Comparison of ENCODE assay signal across 24 cellular contexts in the genomic region with DNA sequence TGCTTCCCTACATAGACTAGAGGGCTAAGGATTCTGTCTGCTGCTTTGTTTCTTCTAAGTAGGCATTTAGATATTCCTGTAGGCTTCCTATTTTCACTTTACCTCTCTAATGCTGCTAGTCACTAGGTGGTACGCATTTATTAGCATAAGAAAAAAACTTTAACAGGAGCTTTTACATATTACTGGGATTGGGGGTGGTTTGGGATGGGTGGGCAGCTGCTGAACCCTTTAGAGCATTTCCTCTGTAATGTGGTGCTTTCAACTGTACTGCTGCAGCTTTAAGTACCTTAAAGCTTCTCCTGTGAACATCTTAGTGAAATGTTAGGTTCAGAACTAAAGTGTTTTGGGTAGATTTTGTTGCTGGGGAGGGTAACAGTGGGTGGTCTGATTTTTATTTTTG.
DNase-seq lines count a peak whose midpoint lies in the region; ATAC-seq and TF ChIP-seq lines count a peak whose summit lies in the region.
"Had no signal": no experiment of that assay in that cellular context is flagged by ENCODE, and none has a peak within 500 bp of the region (broad histone marks: within the 10 kb centered on the region; RNA-seq: fewer than 3 reads in every experiment).

No MANE protein-coding gene starts in this region.

- WGBS in mesendoderm (ENCODE audit: extremely low coverage, insufficient coverage, low lambda C conversion rate) = no CpG with 5 or more reads among the region's 1 CpG

- no peaks in the 10 kb centered on the region for H3K9me2 ChIP-seq in PC-3 (replicated peaks; ENCODE audit: low read length)

- H3K18ac ChIP-seq in mesendoderm (ENCODE audit: low read length) = peak overlapping the region; percentile 75

- CTCF ChIA-PET in PC-3 (lab: Charles Lee) = no interaction called here

- no peak for TF ChIP-seq CTCF in PC-3 (conservative IDR thresholded peaks at IDR 0.05; ENCODE audit: low read depth, low read length)

- no peaks in the 10 kb centered on the region for H3K27me3 ChIP-seq in NT2/D1 (ENCODE audit: insufficient read depth, insufficient read length)
- no peaks in the 10 kb centered on the region for H3K27me3 ChIP-seq in mesendoderm (ENCODE audit: insufficient read depth, low read length, poor library complexity)
- no peaks in the 10 kb centered on the region for H3K27me3 ChIP-seq in PC-3 (ENCODE audit: low read length)
- H3K27me3 ChIP-seq: MG63 had no signal

- BruUV-seq in PC-3 (replicated peaks; lab: Mats Ljungman, UMichigan) = no TSS peak

- no peaks in the 10 kb centered on the region for H4K20me1 ChIP-seq in PC-3 (ENCODE audit: low read length)

- H3K79me2 ChIP-seq in mesendoderm (ENCODE audit: control insufficient read depth, insufficient read depth, low read length) (no peaks in the 10 kb centered on the region), PC-3 (ENCODE audit: low read length) (no peaks in the 10 kb centered on the region)

- peak overlapping the region; percentile 24; the same call in 1 of the 2 replicates for H3K9ac ChIP-seq in ES-I3 (ENCODE audit: low read depth, low read length)
- no peak overlapping the region for H3K9ac ChIP-seq in NT2/D1 (ENCODE audit: insufficient read length, low read depth)
- H3K9ac ChIP-seq in mesendoderm (ENCODE audit: low read length) = no peak overlapping the region
- no peak overlapping the region for H3K9ac ChIP-seq in PC-3 (ENCODE audit: low read length)

- no peak overlapping the region for H2BK5ac ChIP-seq in mesendoderm (ENCODE audit: low read length)

- H2AFZ ChIP-seq in PC-3 (ENCODE audit: low read length) = no peak overlapping the region
- H2AFZ ChIP-seq: PC-9 had no signal

- no peak overlapping the region for H4K5ac ChIP-seq in mesendoderm (ENCODE audit: low read length)

- H3K79me1 ChIP-seq in mesendoderm (ENCODE audit: low read length) = no peaks in the 10 kb centered on the region

- intact Hi-C loops in PC-3 (cut with micrococcal nuclease) = no loop called here

- H3K4ac ChIP-seq in mesendoderm (ENCODE audit: low read depth, low read length) = no peak overlapping the region

- peak overlapping the region; percentile 82 for H3K27ac ChIP-seq in mesendoderm (ENCODE audit: low read depth, low read length)
- no peak overlapping the region for H3K27ac ChIP-seq in PC-3 (ENCODE audit: low read length)
- H3K27ac ChIP-seq: C4-2B, PC-9, SK-N-MC had no signal

- no peaks in the 10 kb centered on the region for H3F3A ChIP-seq in PC-3 (ENCODE audit: low read length, unreplicated experiment)

- DNase-seq in NT2/D1 (ENCODE audit: low read depth, low spot score) (peak; percentile 89), iPS DF 19.7 (ENCODE audit: low read depth, low spot score) (peak; percentile 80), mesendoderm (peak; percentile 32), DMS153 (lab: John Stamatoyannopoulos, UW) (no peak), PC-3 (no peak)
- DNase-seq in stimulated activated naive CD8-positive, alpha-beta T cell treated with anti-CD3 and anti-CD28 coated beads, Interleukin-15, Interleukin-2, amounts not matched to agents 100 U/mL and 50 U/mL, for 24 hours = no peak
- DNase-seq: 8988T; Calu3; CD8-positive, alpha-beta memory T cell; HCEC 1CT; MG63; NCI-H1417; NCI-H1694 treated with DMSO at 0.1 percent for 48 hours; NCI-H2081 treated with DMSO at 0.1 percent for 48 hours; NCI-H2171 treated with DMSO at 0.1 percent for 48 hours; NCI-H446; NCI-H526; PC-9; RPMI8226; SHP77 treated with DMSO at 0.1 percent for 48 hours; SW 1271 had no signal

- H3K36me3 ChIP-seq in ES-I3 (ENCODE audit: insufficient read depth, low read length) (no peaks in the 10 kb centered on the region), NT2/D1 (ENCODE audit: insufficient read depth, insufficient read length, low read length) (no peaks in the 10 kb centered on the region), mesendoderm (ENCODE audit: control insufficient read depth, insufficient read depth, low read length) (no peaks in the 10 kb centered on the region), PC-3 (ENCODE audit: low read depth, low read length) (no peaks in the 10 kb centered on the region; the same call in 1 of the 2 replicates)
- H3K36me3 ChIP-seq: MG63 had no signal

- peak overlapping the region; percentile 36 for H3K56ac ChIP-seq in mesendoderm (ENCODE audit: low read length)

- no peak overlapping the region for H4K8ac ChIP-seq in mesendoderm (ENCODE audit: low read depth, low read length)

- no peak overlapping the region for H3K4me2 ChIP-seq in mesendoderm (ENCODE audit: low read length)
- no peak overlapping the region for H3K4me2 ChIP-seq in PC-3 (ENCODE audit: low read length)
- H3K4me2 ChIP-seq: PC-9 had no signal

- ATAC-seq in PC-3 = no peak
- no peak for ATAC-seq in stimulated activated naive CD8-positive, alpha-beta T cell treated with anti-CD3 and anti-CD28 coated beads, Interleukin-15, Interleukin-2, amounts not matched to agents 100 U/mL and 50 U/mL, for 24 hours

- H3K4me3 ChIP-seq in NT2/D1 (ENCODE audit: insufficient read length, low read depth) = no peak overlapping the region
- H3K4me3 ChIP-seq in mesendoderm (ENCODE audit: low read length) = no peak overlapping the region
- no peak overlapping the region for H3K4me3 ChIP-seq in PC-3 (ENCODE audit: low read length)
- H3K4me3 ChIP-seq: MG63, PC-9, SK-N-MC had no signal

- peak overlapping the region; percentile 36 for H2BK15ac ChIP-seq in mesendoderm (replicated peaks; ENCODE audit: low read depth)

- H2AK5ac ChIP-seq in mesendoderm (ENCODE audit: low read length) = no peak overlapping the region

- H3K4me1 ChIP-seq in ES-I3 (ENCODE audit: insufficient read depth, low read length) (peaks cover 33% of the 10 kb centered on the region), NT2/D1 (ENCODE audit: insufficient read depth, insufficient read length) (no peaks in the 10 kb centered on the region), mesendoderm (ENCODE audit: control insufficient read depth, low read depth, low read length) (peaks cover 5% of the 10 kb centered on the region), PC-3 (ENCODE audit: insufficient read depth, low read length) (no peaks in the 10 kb centered on the region)

- no peak overlapping the region for H3K23ac ChIP-seq in mesendoderm (ENCODE audit: low read length)

- POLR2A ChIA-PET in PC-3 (lab: Charles Lee; ENCODE audit: unreplicated experiment) = no interaction called here

- H3K9me3 ChIP-seq in ES-I3 (ENCODE audit: control insufficient read depth, insufficient read depth, low read length) (no peaks in the 10 kb centered on the region), NT2/D1 (ENCODE audit: insufficient read depth, low read length) (peaks cover 26% of the 10 kb centered on the region; the same call in 1 of the 2 replicates), PC-3 (ENCODE audit: low read length) (peaks cover 16% of the 10 kb centered on the region)

- H2BK120ac ChIP-seq in mesendoderm (ENCODE audit: low read depth, low read length) = peak overlapping the region; percentile 97

Comparison
In these comparisons a context has a peak if more than half of its experiments do, and no peak if none do; other contexts are left out.
1. DNase-seq: peak in NT2/D1 (single experiment), iPS DF 19.7 (single experiment) and mesendoderm (single experiment); none in DMS153 (single experiment), PC-3 (single experiment) and stimulated activated naive CD8-positive, alpha-beta T cell treated with anti-CD3 and anti-CD28 coated beads, Interleukin-15, Interleukin-2, amounts not matched to agents 100 U/mL and 50 U/mL, for 24 hours (single experiment).